Comparison of ENCODE assay signal across 12 cellular contexts in the genomic region with DNA sequence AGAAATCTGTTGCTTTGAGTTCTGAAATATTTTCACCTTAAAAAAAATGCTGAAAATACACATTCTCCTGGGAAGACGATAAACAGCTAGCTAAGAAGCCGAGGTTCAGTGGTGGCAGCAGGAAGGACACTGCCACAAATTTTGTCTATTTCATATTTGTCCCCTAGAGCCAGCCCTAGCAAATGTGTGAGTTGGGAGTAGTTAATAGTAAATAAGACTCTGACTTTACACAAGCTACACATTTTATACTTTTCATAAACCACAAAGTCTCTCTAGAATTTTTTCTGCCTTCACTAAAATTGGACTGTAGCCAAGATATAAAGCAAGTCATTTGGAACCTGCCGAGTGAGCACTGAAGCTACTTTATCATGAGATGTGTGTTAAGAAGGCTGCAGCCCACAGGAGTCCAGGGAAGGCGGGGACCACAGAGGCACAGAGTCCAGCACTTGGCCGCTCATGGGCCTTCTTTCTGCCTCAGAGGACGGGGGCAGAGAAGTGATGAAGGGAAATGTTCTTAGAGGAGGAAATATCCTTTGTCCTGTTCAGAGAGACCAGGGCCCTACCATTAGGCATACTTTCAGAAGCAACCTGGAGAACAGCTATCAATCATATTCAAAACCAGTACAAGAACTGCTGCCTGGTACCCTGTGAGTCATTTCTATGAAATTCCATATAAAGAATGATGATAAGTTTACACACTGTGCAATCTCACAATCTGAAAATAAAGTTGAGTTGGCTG.
A peak's percentile ranks its signal among the peaks of the same experiment; 100 is the strongest.
DNase-seq lines count a peak whose midpoint lies in the region; ATAC-seq and TF ChIP-seq lines count a peak whose summit lies in the region.
"Had no signal": no experiment of that assay in that cellular context is flagged by ENCODE, and none has a peak within 500 bp of the region (broad histone marks: within the 10 kb centered on the region; RNA-seq: fewer than 3 reads in every experiment).

No MANE protein-coding gene starts in this region.

- peaks cover 20% of the 10 kb centered on the region for H3F3A ChIP-seq in PC-9 (ENCODE audit: insufficient read depth, low read depth)

- intact Hi-C loops in PC-9 (cut with micrococcal nuclease; ENCODE audit: unreplicated experiment) (no loop called here), uterus (cut with DNase I; ENCODE audit: low total_unique reads) (no loop called here), heart left ventricle (cut with DNase I) (loop anchor here in 4 of 10 donors (5.0 kb wide), 2 partner anchors 38 to 43 kb away; no protein-coding TSS in a partner anchor)

- no TSS peak for BruUV-seq in PC-9 (replicated peaks; lab: Mats Ljungman, UMichigan)

- TF ChIP-seq POLR2A in uterus (IDR thresholded peaks at IDR 0.05) = no peak
- no peak for TF ChIP-seq POLR2A in heart left ventricle (IDR thresholded peaks at IDR 0.05)

- TF ChIP-seq CTCF in PC-9 (conservative IDR thresholded peaks at IDR 0.05) = no peak
- no peak for TF ChIP-seq CTCF in uterus (IDR thresholded peaks at IDR 0.05)
- no peak for TF ChIP-seq CTCF in heart left ventricle (IDR thresholded peaks at IDR 0.05)

- no peak overlapping the region for H2AFZ ChIP-seq in PC-9

- H3K4me1 ChIP-seq in PC-9 (replicated peaks; ENCODE audit: insufficient read depth) (peaks cover 36% of the 10 kb centered on the region), uterus (peaks cover 0 to 5% of the 10 kb centered on the region in 2 donors), heart left ventricle (peaks cover 0 to 16% (median 13%) of the 10 kb centered on the region in 12 donors)
- peaks cover 16% of the 10 kb centered on the region for H3K4me1 ChIP-seq in effector memory CD4-positive, alpha-beta T cell (ENCODE audit: control insufficient read depth, insufficient read depth, low read length, poor library complexity, severe bottlenecking)
- H3K4me1 ChIP-seq: SJCRH30 had no signal

- CTCF ChIA-PET in PC-9 (lab: Charles Lee) = interaction anchor here (0.6 kb wide), 1 partner anchor 848 kb away, joined by 3 read pairs; no protein-coding TSS in a partner anchor

- H3K36me3 ChIP-seq in PC-9 (ENCODE audit: low read depth) (no peaks in the 10 kb centered on the region), uterus (no peaks in the 10 kb centered on the region), heart left ventricle (no peaks in the 10 kb centered on the region)
- H3K36me3 ChIP-seq in effector memory CD4-positive, alpha-beta T cell (ENCODE audit: control insufficient read depth, insufficient read depth, low read length) = no peaks in the 10 kb centered on the region
- H3K36me3 ChIP-seq: colonic mucosa, SJCRH30 had no signal

- H3K27ac ChIP-seq in PC-9 (peak overlapping the region; percentile 41), uterus (peak overlapping the region; percentile 22 to 30), heart left ventricle (peak overlapping the region in 1 of 12 donors; percentile 22)
- peak overlapping the region; percentile 18 for H3K27ac ChIP-seq in effector memory CD4-positive, alpha-beta T cell (ENCODE audit: insufficient read depth, low read length, poor library complexity, severe bottlenecking)
- H3K27ac ChIP-seq: colonic mucosa, SJCRH30 had no signal

- H3K9me3 ChIP-seq in PC-9 (ENCODE audit: insufficient read depth, low read depth) = no peaks in the 10 kb centered on the region
- no peaks in the 10 kb centered on the region for H3K9me3 ChIP-seq in effector memory CD4-positive, alpha-beta T cell (ENCODE audit: control insufficient read depth, low read length)
- no peaks in the 10 kb centered on the region for H3K9me3 ChIP-seq in uterus
- no peaks in the 10 kb centered on the region for H3K9me3 ChIP-seq in heart left ventricle
- H3K9me3 ChIP-seq: colonic mucosa, SJCRH30 had no signal

- no peak overlapping the region for H3K4me3 ChIP-seq in PC-9
- H3K4me3 ChIP-seq in effector memory CD4-positive, alpha-beta T cell (ENCODE audit: insufficient read depth, low read depth, low read length, poor library complexity, severe bottlenecking) = no peak overlapping the region
- H3K4me3 ChIP-seq in uterus = no peak overlapping the region
- no peak overlapping the region for H3K4me3 ChIP-seq in heart left ventricle
- H3K4me3 ChIP-seq: colonic mucosa, SJCRH30 had no signal

- no peaks in the 10 kb centered on the region for H3K9me2 ChIP-seq in PC-9 (ENCODE audit: insufficient read depth)

- POLR2A ChIA-PET in PC-9 (lab: Charles Lee; ENCODE audit: unreplicated experiment) = interaction anchor here (0.7 kb wide), 1 partner anchor 44 kb away, joined by 8 read pairs; no protein-coding TSS in a partner anchor

- no peaks in the 10 kb centered on the region for H3K79me2 ChIP-seq in PC-9 (ENCODE audit: low read depth)

- WGBS in heart left ventricle, 4 donors = 73 to 83% (median 76%) methylated on average over 6 of the region's 6 CpGs

- H3K27me3 ChIP-seq in PC-9 (ENCODE audit: insufficient read depth, low read depth) (no peaks in the 10 kb centered on the region), uterus (no peaks in the 10 kb centered on the region), heart left ventricle (no peaks in the 10 kb centered on the region)
- no peaks in the 10 kb centered on the region for H3K27me3 ChIP-seq in effector memory CD4-positive, alpha-beta T cell (replicated peaks; ENCODE audit: control insufficient read depth, insufficient read depth, low read length, poor library complexity, severe bottlenecking)
- H3K27me3 ChIP-seq: colonic mucosa, SJCRH30 had no signal

- ATAC-seq in heart left ventricle (no peak), HG02852 (IDR thresholded peaks at IDR 0.05; ENCODE audit: unreplicated experiment) (no peak)
- ATAC-seq: right cardiac atrium had no signal

- DNase-seq in stimulated activated CD4-positive, alpha-beta T cell treated with anti-CD3 and anti-CD28 coated beads, Interleukin-15, amount 100 ng/mL, for 24 hours = peak; percentile 20
- DNase-seq in stimulated activated CD4-positive, alpha-beta T cell treated with anti-CD3 and anti-CD28 coated beads, Interleukin-12 subunit alpha, Interleukin-12 subunit beta, amount 100 ng/mL, for 4 hours = no peak
- DNase-seq in PC-9 (peak; percentile 26 to 75), uterus (no peak), COLO668 (lab: John Stamatoyannopoulos, UW; ENCODE audit: unreplicated experiment) (no peak), heart left ventricle (no peak)
- no peak for DNase-seq in effector memory CD4-positive, alpha-beta T cell
- DNase-seq: colonic mucosa, hippocampal formation, right cardiac atrium, SJCRH30 had no signal

- H3K4me2 ChIP-seq in PC-9 = peak overlapping the region; percentile 40

- no peaks in the 10 kb centered on the region for H4K20me1 ChIP-seq in PC-9 (ENCODE audit: insufficient read depth)

Comparison
In these comparisons a context has a peak if more than half of its experiments do, and no peak if none do; other contexts are left out.
1. DNase-seq: peak in stimulated activated CD4-positive, alpha-beta T cell treated with anti-CD3 and anti-CD28 coated beads, Interleukin-15, amount 100 ng/mL, for 24 hours (single experiment) and PC-9 (2 of 2); none in stimulated activated CD4-positive, alpha-beta T cell treated with anti-CD3 and anti-CD28 coated beads, Interleukin-12 subunit alpha, Interleukin-12 subunit beta, amount 100 ng/mL, for 4 hours (single experiment), effector memory CD4-positive, alpha-beta T cell (0 of 3), uterus (0 of 2), COLO668 (single experiment) and heart left ventricle (0 of 5).